In genomic region chr7:143271240-143271639, GRCh38 we compare ENCODE assay signal across 1 cellular context.
TF ChIP-seq lines count a peak whose summit lies in the region.

No MANE protein-coding gene starts in this region.

TF ChIP-seq in SK-N-SH treated with all-trans-retinoic acid at 6 μM for 48 hours, 23 proteins besides CTCF, POLR2A, EP300 and RAD21 (continued from another document):
- TF ChIP-seq CSDC2 (CRISPR knock-in tag; IDR thresholded peaks at IDR 0.05) = no peak
